Comparison of ENCODE assay signal across 14 cellular contexts in the genomic region with DNA sequence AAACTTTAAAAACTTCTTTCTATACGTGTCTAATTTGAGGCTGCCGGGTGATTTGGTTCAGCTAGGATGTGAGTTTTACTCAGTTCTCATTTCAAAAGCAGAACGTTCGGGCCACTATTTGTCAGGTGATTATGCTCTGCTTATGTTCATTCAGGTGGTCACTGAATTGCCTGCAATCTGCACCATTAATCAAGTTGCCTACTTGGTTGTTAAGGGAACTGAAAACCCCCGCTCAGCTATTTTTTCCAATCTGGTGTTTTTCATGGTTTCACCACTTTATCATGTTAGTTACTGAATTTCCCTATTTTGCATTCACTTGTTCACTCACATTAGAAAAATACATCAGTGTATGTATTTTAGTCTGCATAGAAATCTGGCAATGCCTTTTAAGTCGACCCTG.
A peak's percentile ranks its signal among the peaks of the same experiment; 100 is the strongest.
DNase-seq lines count a peak whose midpoint lies in the region; ATAC-seq and TF ChIP-seq lines count a peak whose summit lies in the region.
"Had no signal": no experiment of that assay in that cellular context is flagged by ENCODE, and none has a peak within 500 bp of the region (broad histone marks: within the 10 kb centered on the region; RNA-seq: fewer than 3 reads in every experiment).

No MANE protein-coding gene starts in this region.

- peaks cover 21 to 45% (median 30%) of the 10 kb centered on the region in 3 donors for H3K4me1 Mint-ChIP-seq in naive B cell

- peaks cover 0 to 14% (median 5%) of the 10 kb centered on the region in 7 donors for H3K9me3 Mint-ChIP-seq in naive B cell
- H3K9me3 Mint-ChIP-seq: activated CD4-positive, alpha-beta memory T cell treated with anti-CD3 and anti-CD28 coated beads for 36 hours had no signal

- TF ChIP-seq CTCF in esophagus muscularis mucosa (IDR thresholded peaks at IDR 0.05) = no peak
- TF ChIP-seq CTCF in breast epithelium (IDR thresholded peaks at IDR 0.05) = no peak

- H3K27me3 Mint-ChIP-seq in naive B cell = no peaks in the 10 kb centered on the region
- H3K27me3 Mint-ChIP-seq: activated CD4-positive, alpha-beta memory T cell treated with anti-CD3 and anti-CD28 coated beads for 36 hours had no signal

- H3K27ac Mint-ChIP-seq in naive B cell = peak overlapping the region; percentile 72 to 96 (median 90)
- H3K27ac Mint-ChIP-seq: activated CD4-positive, alpha-beta memory T cell treated with anti-CD3 and anti-CD28 coated beads for 36 hours had no signal

- H3K4me1 ChIP-seq in esophagus muscularis mucosa (peaks cover 0 to 12% (median 9%) of the 10 kb centered on the region in 4 donors), breast epithelium (no peaks in the 10 kb centered on the region)

- H3K27me3 ChIP-seq in esophagus muscularis mucosa = no peaks in the 10 kb centered on the region
- no peaks in the 10 kb centered on the region for H3K27me3 ChIP-seq in breast epithelium

- no peak for TF ChIP-seq EP300 in esophagus muscularis mucosa (IDR thresholded peaks at IDR 0.05)

- peak; percentile 86 for DNase-seq in naive B cell
- no peak for DNase-seq in stimulated activated CD4-positive, alpha-beta T cell treated with anti-CD3 and anti-CD28 coated beads, Interleukin-1b, Interleukin-23, amount 100 ng/mL, for 48 hours
- no peak for DNase-seq in NCI-H1092 (lab: John Stamatoyannopoulos, UW)
- DNase-seq in esophagus muscularis mucosa (ENCODE audit: extremely low spot score) = no peak
- DNase-seq in breast epithelium (ENCODE audit: low spot score in 2 of 2) = no peak
- DNase-seq: activated CD4-positive, alpha-beta memory T cell treated with anti-CD3 and anti-CD28 coated beads for 36 hours; aorta; left colon; NCI-H1048 had no signal

- H3K36me3 ChIP-seq in esophagus muscularis mucosa (no peaks in the 10 kb centered on the region), breast epithelium (no peaks in the 10 kb centered on the region)

- peak overlapping the region in 6 of 8 donors; percentile 6 to 80 (median 60) for H3K4me3 Mint-ChIP-seq in naive B cell
- H3K4me3 Mint-ChIP-seq: activated CD4-positive, alpha-beta memory T cell treated with anti-CD3 and anti-CD28 coated beads for 36 hours had no signal

- 94% methylated on average over 6 of the region's 6 CpGs for WGBS in esophagus muscularis mucosa

- no peaks in the 10 kb centered on the region for H3K36me3 Mint-ChIP-seq in naive B cell
- H3K36me3 Mint-ChIP-seq: activated CD4-positive, alpha-beta memory T cell treated with anti-CD3 and anti-CD28 coated beads for 36 hours had no signal

- H3K27ac ChIP-seq in esophagus muscularis mucosa (replicated peaks in 1 of 4) = no peak overlapping the region
- H3K27ac ChIP-seq in breast epithelium = no peak overlapping the region

- intact Hi-C loops in esophagus muscularis mucosa (cut with DNase I) = no loop called here
- intact Hi-C loops in breast epithelium (cut with DNase I; ENCODE audit: low total_unique reads) = no loop called here

- H3K9me3 ChIP-seq in esophagus muscularis mucosa (no peaks in the 10 kb centered on the region), breast epithelium (no peaks in the 10 kb centered on the region)

- no peak overlapping the region for H3K4me3 ChIP-seq in esophagus muscularis mucosa
- no peak overlapping the region for H3K4me3 ChIP-seq in breast epithelium

- TF ChIP-seq POLR2A in esophagus muscularis mucosa (IDR thresholded peaks at IDR 0.05; ENCODE audit: low read depth) = no peak
- no peak for TF ChIP-seq POLR2A in breast epithelium (IDR thresholded peaks at IDR 0.05)

- ATAC-seq in GM18909 (IDR thresholded peaks at IDR 0.05; ENCODE audit: poor library complexity, unreplicated experiment) (peak; percentile 98), GM21825 (IDR thresholded peaks at IDR 0.05; ENCODE audit: unreplicated experiment) (peak; percentile 99), HG03378 (IDR thresholded peaks at IDR 0.05; ENCODE audit: unreplicated experiment) (peak; percentile 98), naive B cell (ENCODE audit: low read depth in 2 of 2) (peak; percentile 95 to 96)
- ATAC-seq: HCT116, left colon, Right ventricle myocardium inferior had no signal
